2 cellular contexts compared by ENCODE assay signal in the genomic region with DNA sequence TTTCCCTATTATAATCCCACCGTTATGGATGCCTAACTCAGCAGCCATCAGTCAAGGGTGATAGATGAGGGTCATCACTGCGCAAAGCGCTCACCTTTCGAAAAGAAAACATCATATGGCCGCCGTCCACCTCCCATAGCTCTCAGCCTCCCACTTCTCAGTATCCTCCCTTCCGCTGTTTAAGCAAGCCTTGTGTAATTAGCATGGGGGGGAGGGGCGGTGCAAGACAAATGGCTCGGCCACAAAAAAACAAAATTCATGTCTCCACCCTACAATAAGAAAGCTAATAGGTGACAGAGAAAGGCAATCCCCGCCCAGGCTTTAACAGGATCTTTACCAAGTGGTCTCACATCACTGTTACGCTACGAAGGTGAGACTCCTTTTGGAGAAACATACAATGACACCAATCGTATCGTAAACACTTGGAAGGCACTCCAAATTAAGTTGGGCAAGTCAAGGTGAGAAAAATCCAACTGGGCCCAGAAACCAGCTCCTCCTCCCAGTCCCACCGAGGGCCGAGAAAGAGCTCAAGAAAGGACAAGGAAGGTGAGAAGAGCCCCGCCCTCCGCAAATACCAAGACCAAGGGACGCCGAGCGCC.
A peak's percentile ranks its signal among the peaks of the same experiment; 100 is the strongest.
TF ChIP-seq lines count a peak whose summit lies in the region.

No MANE protein-coding gene starts in this region.

TF ChIP-seq in Ishikawa, 13 proteins besides CTCF, POLR2A, EP300 and RAD21:
- TF ChIP-seq TEAD4 (IDR thresholded peaks at IDR 0.05) (peak; percentile 17; the same call in 1 of the 2 replicates), FOXM1 (IDR thresholded peaks at IDR 0.05; ENCODE audit: borderline replicate concordance, low read depth) (no peak)

TF ChIP-seq in K562, 482 proteins besides CTCF, POLR2A, EP300 and RAD21 (continues in another document):
- TF ChIP-seq, protein P1, sequence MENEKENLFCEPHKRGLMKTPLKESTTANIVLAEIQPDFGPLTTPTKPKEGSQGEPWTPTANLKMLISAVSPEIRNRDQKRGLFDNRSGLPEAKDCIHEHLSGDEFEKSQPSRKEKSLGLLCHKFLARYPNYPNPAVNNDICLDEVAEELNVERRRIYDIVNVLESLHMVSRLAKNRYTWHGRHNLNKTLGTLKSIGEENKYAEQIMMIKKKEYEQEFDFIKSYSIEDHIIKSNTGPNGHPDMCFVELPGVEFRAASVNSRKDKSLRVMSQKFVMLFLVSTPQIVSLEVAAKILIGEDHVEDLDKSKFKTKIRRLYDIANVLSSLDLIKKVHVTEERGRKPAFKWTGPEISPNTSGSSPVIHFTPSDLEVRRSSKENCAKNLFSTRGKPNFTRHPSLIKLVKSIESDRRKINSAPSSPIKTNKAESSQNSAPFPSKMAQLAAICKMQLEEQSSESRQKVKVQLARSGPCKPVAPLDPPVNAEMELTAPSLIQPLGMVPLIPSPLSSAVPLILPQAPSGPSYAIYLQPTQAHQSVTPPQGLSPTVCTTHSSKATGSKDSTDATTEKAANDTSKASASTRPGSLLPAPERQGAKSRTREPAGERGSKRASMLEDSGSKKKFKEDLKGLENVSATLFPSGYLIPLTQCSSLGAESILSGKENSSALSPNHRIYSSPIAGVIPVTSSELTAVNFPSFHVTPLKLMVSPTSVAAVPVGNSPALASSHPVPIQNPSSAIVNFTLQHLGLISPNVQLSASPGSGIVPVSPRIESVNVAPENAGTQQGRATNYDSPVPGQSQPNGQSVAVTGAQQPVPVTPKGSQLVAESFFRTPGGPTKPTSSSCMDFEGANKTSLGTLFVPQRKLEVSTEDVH (IDR thresholded peaks at IDR 0.05; ENCODE audit: low read depth, partially characterized antibody): no peak
- TF ChIP-seq, protein P2, sequence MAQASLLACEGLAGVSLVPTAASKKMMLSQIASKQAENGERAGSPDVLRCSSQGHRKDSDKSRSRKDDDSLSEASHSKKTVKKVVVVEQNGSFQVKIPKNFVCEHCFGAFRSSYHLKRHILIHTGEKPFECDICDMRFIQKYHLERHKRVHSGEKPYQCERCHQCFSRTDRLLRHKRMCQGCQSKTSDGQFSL (CRISPR knock-in tag; IDR thresholded peaks at IDR 0.05): 0 out of 2 replicates have a peak, but pooled peaks have one; percentile 64
- TF ChIP-seq, protein P2 (tag; IDR thresholded peaks at IDR 0.05): no peak
- TF ChIP-seq KDM4B (IDR thresholded peaks at IDR 0.05; ENCODE audit: borderline replicate concordance in 2 of 2, low read depth in 1 of 2) (no peak), CHD2 (IDR thresholded peaks at IDR 0.05; ENCODE audit: low read depth, low read length) (peak; percentile 48; the same call in 1 of the 2 replicates), HDAC8 (tag; IDR thresholded peaks at IDR 0.05) (no peak), RNF2 (IDR thresholded peaks at IDR 0.05) (peak; percentile 67; the same call in 1 of the 2 replicates), ZNF766 (CRISPR knock-in tag; conservative IDR thresholded peaks at IDR 0.05) (0 out of 2 replicates have a peak, but pooled peaks have one; percentile 7), CHD1 (IDR thresholded peaks at IDR 0.05; ENCODE audit: low read length) (peak; percentile 98), TGIF2 (CRISPR knock-in tag; IDR thresholded peaks at IDR 0.05) (no peak), YY1 (IDR thresholded peaks at IDR 0.05; ENCODE audit: borderline replicate concordance in 1 of 3, control insufficient read depth in 1 of 3, extremely low read depth in 1 of 3, insufficient read depth in 3 of 3, insufficient read length in 1 of 3, insufficient replicate concordance in 2 of 3, low read depth in 1 of 3, low read length in 2 of 3) (peak in 1 of 3 experiments; percentile 58), XRCC5 (IDR thresholded peaks at IDR 0.05; ENCODE audit: low read depth, low read length) (0 out of 2 replicates have a peak, but pooled peaks have one; percentile 26), FOXP1 (CRISPR knock-in tag; IDR thresholded peaks at IDR 0.05) (0 out of 2 replicates have a peak, but pooled peaks have one; percentile 31), ZFP30 (CRISPR knock-in tag; IDR thresholded peaks at IDR 0.05; ENCODE audit: borderline replicate concordance) (no peak), LEF1 (IDR thresholded peaks at IDR 0.05) (peak; percentile 10; the same call in 1 of the 2 replicates), ETV1 (tag; conservative IDR thresholded peaks at IDR 0.05; ENCODE audit: low read depth) (peak; percentile 92), HNRNPLL (IDR thresholded peaks at IDR 0.05; ENCODE audit: low read depth, low read length, poor library complexity, severe bottlenecking) (peak; percentile 42), KAT7 (CRISPR knock-in tag; IDR thresholded peaks at IDR 0.05; ENCODE audit: borderline replicate concordance) (peak; percentile 39; the same call in 1 of the 2 replicates), RFX1 (IDR thresholded peaks at IDR 0.05) (no peak), HIVEP1 (CRISPR knock-in tag; IDR thresholded peaks at IDR 0.05) (0 out of 2 replicates have a peak, but pooled peaks have one; percentile 36), ELF4 (CRISPR knock-in tag; IDR thresholded peaks at IDR 0.05) (no peak), CEBPB (tag; IDR thresholded peaks at IDR 0.05) (peak; percentile 92), ZNF175 (CRISPR knock-in tag; IDR thresholded peaks at IDR 0.05; ENCODE audit: low read depth) (0 out of 2 replicates have a peak, but pooled peaks have one; percentile 12), MIER1 (IDR thresholded peaks at IDR 0.05; ENCODE audit: low read depth) (peak; percentile 65; the same call in 1 of the 2 replicates), ZNF384 (IDR thresholded peaks at IDR 0.05; ENCODE audit: low read depth, low read length) (no peak), DMBX1 (CRISPR knock-in tag; IDR thresholded peaks at IDR 0.05; ENCODE audit: borderline replicate concordance) (no peak), POLR2AphosphoS2 (IDR thresholded peaks at IDR 0.05; ENCODE audit: low read length) (0 out of 2 replicates have a peak, but pooled peaks have one; percentile 24), BHLHE40 (IDR thresholded peaks at IDR 0.05; ENCODE audit: low read length) (no peak), SREBF1 (IDR thresholded peaks at IDR 0.05; ENCODE audit: borderline replicate concordance, low read depth, low read length) (no peak)
- TF ChIP-seq, protein P3, sequence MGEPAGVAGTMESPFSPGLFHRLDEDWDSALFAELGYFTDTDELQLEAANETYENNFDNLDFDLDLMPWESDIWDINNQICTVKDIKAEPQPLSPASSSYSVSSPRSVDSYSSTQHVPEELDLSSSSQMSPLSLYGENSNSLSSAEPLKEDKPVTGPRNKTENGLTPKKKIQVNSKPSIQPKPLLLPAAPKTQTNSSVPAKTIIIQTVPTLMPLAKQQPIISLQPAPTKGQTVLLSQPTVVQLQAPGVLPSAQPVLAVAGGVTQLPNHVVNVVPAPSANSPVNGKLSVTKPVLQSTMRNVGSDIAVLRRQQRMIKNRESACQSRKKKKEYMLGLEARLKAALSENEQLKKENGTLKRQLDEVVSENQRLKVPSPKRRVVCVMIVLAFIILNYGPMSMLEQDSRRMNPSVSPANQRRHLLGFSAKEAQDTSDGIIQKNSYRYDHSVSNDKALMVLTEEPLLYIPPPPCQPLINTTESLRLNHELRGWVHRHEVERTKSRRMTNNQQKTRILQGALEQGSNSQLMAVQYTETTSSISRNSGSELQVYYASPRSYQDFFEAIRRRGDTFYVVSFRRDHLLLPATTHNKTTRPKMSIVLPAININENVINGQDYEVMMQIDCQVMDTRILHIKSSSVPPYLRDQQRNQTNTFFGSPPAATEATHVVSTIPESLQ (CRISPR knock-in tag; IDR thresholded peaks at IDR 0.05): no peak
- TF ChIP-seq, protein P4, sequence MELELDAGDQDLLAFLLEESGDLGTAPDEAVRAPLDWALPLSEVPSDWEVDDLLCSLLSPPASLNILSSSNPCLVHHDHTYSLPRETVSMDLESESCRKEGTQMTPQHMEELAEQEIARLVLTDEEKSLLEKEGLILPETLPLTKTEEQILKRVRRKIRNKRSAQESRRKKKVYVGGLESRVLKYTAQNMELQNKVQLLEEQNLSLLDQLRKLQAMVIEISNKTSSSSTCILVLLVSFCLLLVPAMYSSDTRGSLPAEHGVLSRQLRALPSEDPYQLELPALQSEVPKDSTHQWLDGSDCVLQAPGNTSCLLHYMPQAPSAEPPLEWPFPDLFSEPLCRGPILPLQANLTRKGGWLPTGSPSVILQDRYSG (tag; conservative IDR thresholded peaks at IDR 0.05; ENCODE audit: low read depth): no peak
- TF ChIP-seq, protein P5, sequence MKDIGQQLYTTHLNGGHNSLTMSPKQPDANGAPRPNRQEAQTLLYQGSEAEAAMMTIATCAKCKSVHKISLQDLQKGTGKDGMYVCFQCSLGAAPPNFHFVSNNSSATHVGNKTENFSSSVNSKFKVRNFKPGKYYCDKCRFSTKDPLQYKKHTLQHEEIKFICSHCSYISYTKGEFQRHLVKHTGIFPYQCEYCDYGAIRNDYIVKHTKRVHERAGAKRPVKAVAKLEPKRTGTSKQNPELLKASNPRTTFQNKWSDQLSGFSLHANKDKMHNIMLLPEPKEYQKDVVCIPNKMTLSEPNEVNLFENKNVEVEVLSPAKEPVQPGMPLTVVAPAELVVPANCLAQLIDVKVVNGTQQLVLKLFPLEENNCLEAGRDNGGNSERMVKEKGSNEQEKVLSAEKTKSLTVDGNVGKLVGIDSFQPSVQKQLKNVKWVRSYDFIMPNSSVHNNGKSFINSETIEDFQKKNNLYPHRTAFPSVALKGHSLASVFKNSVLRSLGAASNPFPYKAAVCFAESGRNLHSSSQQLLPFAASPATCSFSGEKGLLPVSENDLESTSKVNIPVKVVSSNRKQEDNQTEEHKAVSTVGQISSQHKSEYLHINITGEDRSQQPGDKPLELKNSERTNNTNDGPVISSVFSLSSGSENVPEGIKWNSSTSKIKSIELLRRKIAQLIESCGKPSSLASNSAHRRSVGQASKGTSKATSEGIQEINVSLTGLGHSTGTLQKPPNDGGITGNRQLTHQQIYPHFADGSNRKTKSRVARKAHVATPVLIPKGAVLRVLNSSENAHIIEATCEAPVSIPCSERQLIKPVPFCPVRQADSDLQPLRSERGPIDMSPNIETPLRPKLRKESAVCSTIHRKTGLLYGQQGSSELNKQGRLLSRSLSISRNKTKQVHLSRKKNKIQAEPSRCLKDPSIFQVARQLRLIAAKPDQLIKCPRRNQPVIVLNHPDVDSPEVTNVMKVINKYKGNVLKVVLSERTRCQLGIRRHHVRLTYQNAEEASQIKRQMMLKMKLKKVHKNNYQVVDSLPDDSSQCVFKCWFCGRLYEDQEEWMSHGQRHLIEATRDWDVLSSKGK (CRISPR knock-in tag; IDR thresholded peaks at IDR 0.05): no peak
- TF ChIP-seq, protein P6, sequence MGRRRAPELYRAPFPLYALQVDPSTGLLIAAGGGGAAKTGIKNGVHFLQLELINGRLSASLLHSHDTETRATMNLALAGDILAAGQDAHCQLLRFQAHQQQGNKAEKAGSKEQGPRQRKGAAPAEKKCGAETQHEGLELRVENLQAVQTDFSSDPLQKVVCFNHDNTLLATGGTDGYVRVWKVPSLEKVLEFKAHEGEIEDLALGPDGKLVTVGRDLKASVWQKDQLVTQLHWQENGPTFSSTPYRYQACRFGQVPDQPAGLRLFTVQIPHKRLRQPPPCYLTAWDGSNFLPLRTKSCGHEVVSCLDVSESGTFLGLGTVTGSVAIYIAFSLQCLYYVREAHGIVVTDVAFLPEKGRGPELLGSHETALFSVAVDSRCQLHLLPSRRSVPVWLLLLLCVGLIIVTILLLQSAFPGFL (CRISPR knock-in tag; IDR thresholded peaks at IDR 0.05): 0 out of 2 replicates have a peak, but pooled peaks have one; percentile 16
- TF ChIP-seq, protein P7, sequence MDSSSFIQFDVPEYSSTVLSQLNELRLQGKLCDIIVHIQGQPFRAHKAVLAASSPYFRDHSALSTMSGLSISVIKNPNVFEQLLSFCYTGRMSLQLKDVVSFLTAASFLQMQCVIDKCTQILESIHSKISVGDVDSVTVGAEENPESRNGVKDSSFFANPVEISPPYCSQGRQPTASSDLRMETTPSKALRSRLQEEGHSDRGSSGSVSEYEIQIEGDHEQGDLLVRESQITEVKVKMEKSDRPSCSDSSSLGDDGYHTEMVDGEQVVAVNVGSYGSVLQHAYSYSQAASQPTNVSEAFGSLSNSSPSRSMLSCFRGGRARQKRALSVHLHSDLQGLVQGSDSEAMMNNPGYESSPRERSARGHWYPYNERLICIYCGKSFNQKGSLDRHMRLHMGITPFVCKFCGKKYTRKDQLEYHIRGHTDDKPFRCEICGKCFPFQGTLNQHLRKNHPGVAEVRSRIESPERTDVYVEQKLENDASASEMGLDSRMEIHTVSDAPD (CRISPR knock-in tag; IDR thresholded peaks at IDR 0.05): no peak
- TF ChIP-seq, protein P8, sequence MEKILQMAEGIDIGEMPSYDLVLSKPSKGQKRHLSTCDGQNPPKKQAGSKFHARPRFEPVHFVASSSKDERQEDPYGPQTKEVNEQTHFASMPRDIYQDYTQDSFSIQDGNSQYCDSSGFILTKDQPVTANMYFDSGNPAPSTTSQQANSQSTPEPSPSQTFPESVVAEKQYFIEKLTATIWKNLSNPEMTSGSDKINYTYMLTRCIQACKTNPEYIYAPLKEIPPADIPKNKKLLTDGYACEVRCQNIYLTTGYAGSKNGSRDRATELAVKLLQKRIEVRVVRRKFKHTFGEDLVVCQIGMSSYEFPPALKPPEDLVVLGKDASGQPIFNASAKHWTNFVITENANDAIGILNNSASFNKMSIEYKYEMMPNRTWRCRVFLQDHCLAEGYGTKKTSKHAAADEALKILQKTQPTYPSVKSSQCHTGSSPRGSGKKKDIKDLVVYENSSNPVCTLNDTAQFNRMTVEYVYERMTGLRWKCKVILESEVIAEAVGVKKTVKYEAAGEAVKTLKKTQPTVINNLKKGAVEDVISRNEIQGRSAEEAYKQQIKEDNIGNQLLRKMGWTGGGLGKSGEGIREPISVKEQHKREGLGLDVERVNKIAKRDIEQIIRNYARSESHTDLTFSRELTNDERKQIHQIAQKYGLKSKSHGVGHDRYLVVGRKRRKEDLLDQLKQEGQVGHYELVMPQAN (IDR thresholded peaks at IDR 0.05; ENCODE audit: borderline replicate concordance): peak; percentile 71; the same call in 1 of the 2 replicates
- TF ChIP-seq, protein P9, sequence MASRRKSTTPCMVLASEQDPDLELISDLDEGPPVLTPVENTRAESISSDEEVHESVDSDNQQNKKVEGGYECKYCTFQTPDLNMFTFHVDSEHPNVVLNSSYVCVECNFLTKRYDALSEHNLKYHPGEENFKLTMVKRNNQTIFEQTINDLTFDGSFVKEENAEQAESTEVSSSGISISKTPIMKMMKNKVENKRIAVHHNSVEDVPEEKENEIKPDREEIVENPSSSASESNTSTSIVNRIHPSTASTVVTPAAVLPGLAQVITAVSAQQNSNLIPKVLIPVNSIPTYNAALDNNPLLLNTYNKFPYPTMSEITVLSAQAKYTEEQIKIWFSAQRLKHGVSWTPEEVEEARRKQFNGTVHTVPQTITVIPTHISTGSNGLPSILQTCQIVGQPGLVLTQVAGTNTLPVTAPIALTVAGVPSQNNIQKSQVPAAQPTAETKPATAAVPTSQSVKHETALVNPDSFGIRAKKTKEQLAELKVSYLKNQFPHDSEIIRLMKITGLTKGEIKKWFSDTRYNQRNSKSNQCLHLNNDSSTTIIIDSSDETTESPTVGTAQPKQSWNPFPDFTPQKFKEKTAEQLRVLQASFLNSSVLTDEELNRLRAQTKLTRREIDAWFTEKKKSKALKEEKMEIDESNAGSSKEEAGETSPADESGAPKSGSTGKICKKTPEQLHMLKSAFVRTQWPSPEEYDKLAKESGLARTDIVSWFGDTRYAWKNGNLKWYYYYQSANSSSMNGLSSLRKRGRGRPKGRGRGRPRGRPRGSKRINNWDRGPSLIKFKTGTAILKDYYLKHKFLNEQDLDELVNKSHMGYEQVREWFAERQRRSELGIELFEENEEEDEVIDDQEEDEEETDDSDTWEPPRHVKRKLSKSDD (conservative IDR thresholded peaks at IDR 0.05; ENCODE audit: low read length): no peak
- TF ChIP-seq, protein P10, sequence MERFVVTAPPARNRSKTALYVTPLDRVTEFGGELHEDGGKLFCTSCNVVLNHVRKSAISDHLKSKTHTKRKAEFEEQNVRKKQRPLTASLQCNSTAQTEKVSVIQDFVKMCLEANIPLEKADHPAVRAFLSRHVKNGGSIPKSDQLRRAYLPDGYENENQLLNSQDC (CRISPR knock-in tag; IDR thresholded peaks at IDR 0.05): 0 out of 2 replicates have a peak, but pooled peaks have one; percentile 3
